Comparison of ENCODE assay signal across 8 cellular contexts in genomic region chrX:107654778-107655761, GRCh38. TPM values are rescaled to one million over a fixed set of nuclear protein-coding genes. Genes with fewer than 3 reads are reported as not detected.
A peak's percentile ranks its signal among the peaks of the same experiment; 100 is the strongest.
DNase-seq lines count a peak whose midpoint lies in the region; ATAC-seq and TF ChIP-seq lines count a peak whose summit lies in the region.

No MANE protein-coding gene starts in this region.

- WGBS in tibial nerve, 2 donors = 36 to 40% methylated on average over 21 to 24 of the region's 24 CpGs

- peak overlapping the region in 4 of 10 donors; percentile 6 to 35 (median 18) for H3K4me3 Mint-ChIP-seq in naive thymus-derived CD8-positive, alpha-beta T cell

- peaks cover 0 to 12% of the 10 kb centered on the region in 2 donors for H3K27me3 ChIP-seq in tibial nerve

- peak; percentile 88 to 91 for ATAC-seq in naive thymus-derived CD8-positive, alpha-beta T cell
- no peak for ATAC-seq in HG02970 (IDR thresholded peaks at IDR 0.05; ENCODE audit: low FRiP score, unreplicated experiment)

- H3K4me3 ChIP-seq in HFF-Myc (replicated peaks; ENCODE audit: low read depth, low read length) (no peak overlapping the region), tibial nerve (no peak overlapping the region)

- peaks cover 0 to 18% (median 0%) of the 10 kb centered on the region in 4 donors for H3K4me1 ChIP-seq in tibial nerve

- peak overlapping the region; percentile 92 for H3K27ac ChIP-seq in epithelial cell of prostate
- H3K27ac ChIP-seq in tibial nerve = peak overlapping the region in 3 of 4 donors; percentile 40 to 75 (median 42)

- peaks cover 0 to 2% (median 0%) of the 10 kb centered on the region in 3 donors for H3K36me3 ChIP-seq in tibial nerve

- H3K27me3 Mint-ChIP-seq in naive thymus-derived CD8-positive, alpha-beta T cell = no peaks in the 10 kb centered on the region

- H3K4me1 Mint-ChIP-seq in naive thymus-derived CD8-positive, alpha-beta T cell = peaks cover 5 to 18% (median 17%) of the 10 kb centered on the region in 4 donors

- POLR2A ChIA-PET in naive thymus-derived CD8-positive, alpha-beta T cell (lab: Charles Lee) = interaction anchor here (1.0 to 1.5 kb wide), 3 partner anchors 19 to 122 kb away, joined by 4 to 7 read pairs (median 5); partner anchors contain the start of gene NCBP2L

- TF ChIP-seq POLR2A in tibial nerve (IDR thresholded peaks at IDR 0.05) = no peak

- peak overlapping the region; percentile 15 to 91 (median 74) for H3K27ac Mint-ChIP-seq in naive thymus-derived CD8-positive, alpha-beta T cell

- peaks cover 0 to 7% (median 0%) of the 10 kb centered on the region in 3 donors for H3K36me3 Mint-ChIP-seq in naive thymus-derived CD8-positive, alpha-beta T cell

- no peak for TF ChIP-seq EP300 in tibial nerve (IDR thresholded peaks at IDR 0.05)

- no peaks in the 10 kb centered on the region for H3K9me3 Mint-ChIP-seq in naive thymus-derived CD8-positive, alpha-beta T cell

- DNase-seq in GM10266 (ENCODE audit: extremely low spot score) (peak; percentile 17), HFF-Myc (ENCODE audit: extremely low read depth, low read depth) (peak; percentile 51), NCI-H510A treated with DMSO at 0.1 percent for 48 hours (lab: John Stamatoyannopoulos, UW) (peak; percentile 60), epithelial cell of prostate (ENCODE audit: low read depth, low spot score) (peak; percentile 75), tibial nerve (ENCODE audit: low spot score in 2 of 2) (peak in 1 of 2 donors; percentile 27)
- peak; percentile 68 for DNase-seq in activated CD8-positive, alpha-beta memory T cell treated with anti-CD3 and anti-CD28 coated beads, Interleukin-2, amount 50 U/mL, for 4 hours
- DNase-seq in naive thymus-derived CD8-positive, alpha-beta T cell = peak; percentile 54 to 82 (median 66)

- H3K9me3 ChIP-seq in tibial nerve = no peaks in the 10 kb centered on the region

- peak; percentile 80 for TF ChIP-seq CTCF in GM10266 (IDR thresholded peaks at IDR 0.05; ENCODE audit: control insufficient read depth, insufficient read depth, low read depth, missing control alignments)
- peak; percentile 73 for TF ChIP-seq CTCF in HFF-Myc (IDR thresholded peaks at IDR 0.05; ENCODE audit: low read depth, low read length, missing control alignments)
- TF ChIP-seq CTCF in tibial nerve (IDR thresholded peaks at IDR 0.05) = peak; percentile 53 to 76 (median 67)

RNA-seq across cellular contexts. Expression of gene PRPS1, which starts 26.8 kb away (rescaled TPM):
- total RNA-seq in naive thymus-derived CD8-positive, alpha-beta T cell = 10 to 100 TPM; 62.4 to 66.3 TPM
- polyA plus RNA-seq in naive thymus-derived CD8-positive, alpha-beta T cell = 10 to 100 TPM; 53.8 to 61.6 (median 56.7) TPM
- total RNA-seq in tibial nerve = 10 to 100 TPM; 19.0 to 33.3 (median 28.9) TPM
